Comparison of ENCODE assay signal across 10 cellular contexts in genomic region chr16:53519417-53520091, GRCh38. TPM values are rescaled to one million over a fixed set of nuclear protein-coding genes. Genes with fewer than 3 reads are reported as not detected.
DNase-seq lines count a peak whose midpoint lies in the region; ATAC-seq, FAIRE-seq and TF ChIP-seq lines count a peak whose summit lies in the region.
"Had no signal": no experiment of that assay in that cellular context is flagged by ENCODE, and none has a peak within 500 bp of the region (broad histone marks: within the 10 kb centered on the region; RNA-seq: fewer than 3 reads in every experiment).

No MANE protein-coding gene starts in this region.

- TF ChIP-seq CTCF in OCI-LY7 (conservative IDR thresholded peaks at IDR 0.05; ENCODE audit: low read length) (no peak), endothelial cell (IDR thresholded peaks at IDR 0.05; ENCODE audit: unreplicated experiment) (no peak)

- H3K4me3 ChIP-seq in OCI-LY7 (ENCODE audit: low read depth, low read length, poor library complexity, severe bottlenecking) (peak overlapping the region; percentile 7), skeletal muscle tissue (ENCODE audit: low read length in 3 of 3) (no peak overlapping the region)
- H3K4me3 ChIP-seq: colonic mucosa had no signal

- H3K36me3 ChIP-seq in OCI-LY7 (ENCODE audit: insufficient read depth, low read length) (no peaks in the 10 kb centered on the region), skeletal muscle tissue (ENCODE audit: control insufficient read depth in 3 of 3, insufficient read depth in 3 of 3, low read length in 3 of 3) (no peaks in the 10 kb centered on the region)
- H3K36me3 ChIP-seq: colonic mucosa had no signal

- H3K4me1 ChIP-seq in OCI-LY7 (ENCODE audit: insufficient read depth, low read length, poor library complexity, severe bottlenecking), result peaks cover 17% of the 10 kb centered on the region
- peaks cover 2 to 5% (median 5%) of the 10 kb centered on the region in 3 donors for H3K4me1 ChIP-seq in skeletal muscle tissue (ENCODE audit: control insufficient read depth in 3 of 3, insufficient read depth in 3 of 3, low read length in 3 of 3)
- H3K4me1 ChIP-seq: colonic mucosa had no signal

- H3K9me2 ChIP-seq in OCI-LY7 (ENCODE audit: insufficient read depth, low read length), result no peaks in the 10 kb centered on the region

- no peak overlapping the region for H3K27ac ChIP-seq in OCI-LY7 (ENCODE audit: low read depth, low read length, poor library complexity, severe bottlenecking)
- peak overlapping the region; percentile 46 for H3K27ac ChIP-seq in skeletal muscle tissue (ENCODE audit: low read depth, low read length)
- H3K27ac ChIP-seq: colonic mucosa had no signal

- BruUV-seq in OCI-LY7 (replicated peaks; lab: Mats Ljungman, UMichigan), result no TSS peak

- peaks cover 8% of the 10 kb centered on the region for H3K36me3 Mint-ChIP-seq in endothelial cell (ENCODE audit: low read depth, unreplicated experiment)

- POLR2A ChIA-PET in OCI-LY7 (lab: Charles Lee), result interaction anchor here (0.5 to 1.1 kb wide), 7 partner anchors 15 to 1243 kb away, joined by 3 to 4 read pairs (median 3); no protein-coding TSS in a partner anchor

- peak overlapping the region; percentile 92 for H3K27ac Mint-ChIP-seq in endothelial cell (ENCODE audit: unreplicated experiment)

- H3K27me3 Mint-ChIP-seq in endothelial cell (ENCODE audit: unreplicated experiment), result peaks cover 6% of the 10 kb centered on the region

- no peak overlapping the region; the same call in 1 of the 2 replicates for H2AFZ ChIP-seq in OCI-LY7 (ENCODE audit: low read length)

- H3K4me2 ChIP-seq in OCI-LY7 (ENCODE audit: low read length), result peak overlapping the region; percentile 64

- H3K79me2 ChIP-seq in OCI-LY7 (ENCODE audit: insufficient read depth, low read depth, low read length), result no peaks in the 10 kb centered on the region

- H3K9ac ChIP-seq in skeletal muscle tissue (ENCODE audit: low read depth in 1 of 3, low read length in 3 of 3), result no peak overlapping the region

- H3K27me3 ChIP-seq in skeletal muscle tissue (ENCODE audit: control insufficient read depth in 3 of 3, insufficient read depth in 3 of 3, low read length in 3 of 3), result no peaks in the 10 kb centered on the region
- H3K27me3 ChIP-seq: colonic mucosa had no signal

- peak overlapping the region; percentile 63 for H3K4me3 Mint-ChIP-seq in endothelial cell (ENCODE audit: unreplicated experiment)

- intact Hi-C loops in OCI-LY7 (cut with micrococcal nuclease; ENCODE audit: unreplicated experiment), result loop anchor here (10.0 kb wide), 1 partner anchor 165 kb away; no protein-coding TSS in a partner anchor

- ATAC-seq in GM21367 (IDR thresholded peaks at IDR 0.05; ENCODE audit: unreplicated experiment) (no peak), GM18867 (IDR thresholded peaks at IDR 0.05; ENCODE audit: unreplicated experiment) (no peak)
- ATAC-seq: HCT116 had no signal

- no peaks in the 10 kb centered on the region for H4K20me1 ChIP-seq in OCI-LY7 (ENCODE audit: insufficient read depth, low read length)

- no peaks in the 10 kb centered on the region for H3K9me3 Mint-ChIP-seq in endothelial cell (ENCODE audit: unreplicated experiment)

- H3K9me3 ChIP-seq in OCI-LY7 (ENCODE audit: low read length), result no peaks in the 10 kb centered on the region
- H3K9me3 ChIP-seq in skeletal muscle tissue (ENCODE audit: control insufficient read depth in 3 of 3, low read length in 3 of 3), result no peaks in the 10 kb centered on the region
- H3K9me3 ChIP-seq: colonic mucosa had no signal

- CTCF ChIA-PET in OCI-LY7 (lab: Charles Lee; ENCODE audit: unreplicated experiment), result no interaction called here

- TF ChIP-seq POLR2A in GM12891 (IDR thresholded peaks at IDR 0.05; ENCODE audit: low read depth, low read length), result no peak

- peaks cover 32% of the 10 kb centered on the region for H3K4me1 Mint-ChIP-seq in endothelial cell (ENCODE audit: unreplicated experiment)

- FAIRE-seq in GM12891 (lab: Jason Lieb, UNC), result peak; percentile 43

- DNase-seq in GM12891 (ENCODE audit: insufficient read length, low spot score) (no peak), OCI-LY7 (ENCODE audit: low spot score) (no peak), endothelial cell (ENCODE audit: low spot score) (no peak), SIG-M5 (lab: John Stamatoyannopoulos, UW) (no peak)
- DNase-seq: NCI-H1092 had no signal

TF ChIP-seq in GM12891, 5 proteins besides CTCF, POLR2A, EP300 and RAD21:
- TF ChIP-seq TAF1 (IDR thresholded peaks at IDR 0.05; ENCODE audit: low read depth, low read length) (no peak), SPI1 (IDR thresholded peaks at IDR 0.05; ENCODE audit: low read depth, low read length) (no peak), POU2F2 (IDR thresholded peaks at IDR 0.05; ENCODE audit: low read depth, low read length) (no peak), POLR2AphosphoS5 (IDR thresholded peaks at IDR 0.05; ENCODE audit: low read depth, low read length) (no peak), PAX5 (IDR thresholded peaks at IDR 0.05; ENCODE audit: insufficient read depth, low read length, severe bottlenecking) (no peak)

RNA-seq across cellular contexts. Expression of gene AKTIP, which starts 16.5 kb away (rescaled TPM):
- 8.7 TPM for polyA plus RNA-seq in GM12891 (2012; ENCODE audit: low read depth, missing spikeins)
- 12.4 and 12.7 TPM in 2 replicates for total RNA-seq in OCI-LY7 (2014; rRNA removed; shearing (Covaris generic))
- total RNA-seq in OCI-LY7 (2022) (17.9 and 18.7 TPM in 2 replicates), endothelial cell (ENCODE audit: unreplicated experiment) (22.4 TPM), skeletal muscle tissue (38.6 TPM)
